In the genomic region with DNA sequence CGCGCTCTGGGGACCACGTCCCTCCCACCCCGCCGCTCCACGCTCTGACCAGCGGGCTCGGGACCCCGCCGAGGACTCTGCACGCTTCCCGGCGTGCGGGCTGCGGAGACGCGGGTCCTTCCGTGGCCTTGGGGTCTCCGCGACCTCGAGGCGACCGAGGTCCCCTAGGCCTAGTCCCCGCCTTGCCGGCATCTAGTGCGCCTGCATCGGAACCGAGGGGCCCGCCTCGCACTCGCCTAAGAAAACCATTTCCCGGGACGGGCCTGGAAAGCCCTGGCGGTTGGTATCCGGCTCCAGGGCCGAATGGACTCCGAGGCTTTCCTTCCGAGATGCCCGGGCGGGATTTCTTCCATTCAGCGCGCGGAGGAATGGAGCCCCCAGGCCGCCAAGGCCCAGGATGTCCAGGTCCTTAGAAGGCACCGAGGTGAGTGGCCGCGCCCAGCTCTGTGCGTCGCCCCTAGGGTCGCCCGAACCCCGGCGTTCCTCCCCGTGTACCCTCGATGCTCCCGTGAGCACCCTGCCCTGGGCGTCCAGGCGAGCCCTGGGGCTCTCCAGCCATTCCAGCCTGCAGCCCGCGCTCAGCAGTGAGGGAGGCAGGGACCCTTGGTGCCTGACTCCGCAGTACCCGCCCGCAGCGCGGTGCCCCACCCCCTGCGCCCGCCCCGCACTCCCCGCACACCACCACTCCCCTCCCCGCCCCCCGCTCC, we compare ENCODE assay signal across 16 cellular contexts. TPM values are rescaled to one million over a fixed set of nuclear protein-coding genes. Genes with fewer than 3 reads are reported as not detected.
A peak's percentile ranks its signal among the peaks of the same experiment; 100 is the strongest.
DNase-seq lines count a peak whose midpoint lies in the region; ATAC-seq and TF ChIP-seq lines count a peak whose summit lies in the region.
"Had no signal": no experiment of that assay in that cellular context is flagged by ENCODE, and none has a peak within 500 bp of the region (broad histone marks: within the 10 kb centered on the region; RNA-seq: fewer than 3 reads in every experiment).

No MANE protein-coding gene starts in this region.

- H3K4me1 Mint-ChIP-seq in activated naive CD8-positive, alpha-beta T cell treated with anti-CD3 and anti-CD28 coated beads, Interleukin-2, amount 10 ng/mL, durations not matched to agents 7 days and 5 days, result peaks cover 19% of the 10 kb centered on the region
- peaks cover 33% of the 10 kb centered on the region for H3K4me1 Mint-ChIP-seq in activated naive CD8-positive, alpha-beta T cell treated with anti-CD3 and anti-CD28 coated beads, Interleukin-2, amount 50 U/mL, for 24 hours
- H3K4me1 Mint-ChIP-seq in central memory CD8-positive, alpha-beta T cell, result peaks cover 26% of the 10 kb centered on the region
- H3K4me1 Mint-ChIP-seq: activated naive CD4-positive, alpha-beta T cell treated with anti-CD3 and anti-CD28 coated beads, Interleukin-2, amount 10 ng/mL, durations not matched to agents 7 days and 5 days had no signal

- H3K9me3 Mint-ChIP-seq in activated naive CD8-positive, alpha-beta T cell treated with anti-CD3 and anti-CD28 coated beads, Interleukin-2, amount 10 ng/mL, durations not matched to agents 7 days and 5 days, result no peaks in the 10 kb centered on the region
- H3K9me3 Mint-ChIP-seq in activated naive CD8-positive, alpha-beta T cell treated with anti-CD3 and anti-CD28 coated beads, Interleukin-2, amount 50 U/mL, for 24 hours, result no peaks in the 10 kb centered on the region
- no peaks in the 10 kb centered on the region for H3K9me3 Mint-ChIP-seq in central memory CD8-positive, alpha-beta T cell
- H3K9me3 Mint-ChIP-seq: activated B cell treated with CpG ODN at 0.5 μM for 24 hours; activated naive CD4-positive, alpha-beta T cell treated with anti-CD3 and anti-CD28 coated beads, Interleukin-2, amount 10 ng/mL, durations not matched to agents 7 days and 5 days; CD8-positive, alpha-beta T cell had no signal

- H3K4me3 ChIP-seq in left lung, result no peak overlapping the region
- peak overlapping the region; percentile 34 for H3K4me3 ChIP-seq in suprapubic skin

- no peak for TF ChIP-seq EP300 in suprapubic skin (IDR thresholded peaks at IDR 0.05)

- H3K27ac ChIP-seq in left lung (no peak overlapping the region), suprapubic skin (no peak overlapping the region)
- H3K27ac ChIP-seq: cardiac muscle cell had no signal

- H3K36me3 ChIP-seq in left lung (no peaks in the 10 kb centered on the region), suprapubic skin (no peaks in the 10 kb centered on the region)
- H3K36me3 ChIP-seq: cardiac muscle cell had no signal

- H3K9me3 ChIP-seq in left lung (no peaks in the 10 kb centered on the region), suprapubic skin (no peaks in the 10 kb centered on the region)

- peaks cover 44% of the 10 kb centered on the region for H3K27me3 Mint-ChIP-seq in activated naive CD8-positive, alpha-beta T cell treated with anti-CD3 and anti-CD28 coated beads, Interleukin-2, amount 10 ng/mL, durations not matched to agents 7 days and 5 days
- peaks cover 44% of the 10 kb centered on the region for H3K27me3 Mint-ChIP-seq in activated naive CD8-positive, alpha-beta T cell treated with anti-CD3 and anti-CD28 coated beads, Interleukin-2, amount 50 U/mL, for 24 hours
- peaks cover 37% of the 10 kb centered on the region for H3K27me3 Mint-ChIP-seq in central memory CD8-positive, alpha-beta T cell

- no peak for TF ChIP-seq CTCF in left lung (IDR thresholded peaks at IDR 0.05)
- TF ChIP-seq CTCF in suprapubic skin (IDR thresholded peaks at IDR 0.05), result no peak

- H3K27me3 ChIP-seq in left lung (peaks cover 38 to 86% of the 10 kb centered on the region in 2 donors), suprapubic skin (peaks cover 70% of the 10 kb centered on the region)

- intact Hi-C loops in left lung (cut with DNase I), result no loop called here

- POLR2A ChIA-PET in activated naive CD8-positive, alpha-beta T cell treated with anti-CD3 and anti-CD28 coated beads, Interleukin-2, amount 10 ng/mL, durations not matched to agents 7 days and 5 days (lab: Charles Lee), result no interaction called here

- peak; percentile 24 for DNase-seq in activated naive CD8-positive, alpha-beta T cell treated with anti-CD3 and anti-CD28 coated beads, Interleukin-2, amount 10 ng/mL, durations not matched to agents 7 days and 5 days
- DNase-seq in activated naive CD8-positive, alpha-beta T cell treated with anti-CD3 and anti-CD28 coated beads, Interleukin-2, amount 50 U/mL, for 24 hours, result no peak
- DNase-seq in central memory CD8-positive, alpha-beta T cell (ENCODE audit: low spot score in 2 of 2), result no peak
- DNase-seq in left lung (peak; percentile 27 to 71), suprapubic skin (ENCODE audit: low spot score in 2 of 2) (peak in 1 of 2 donors; percentile 65), occipital lobe (lab: John Stamatoyannopoulos, UW) (no peak), OCI-M1 (lab: John Stamatoyannopoulos, UW) (no peak)
- DNase-seq: activated naive CD4-positive, alpha-beta T cell treated with anti-CD3 and anti-CD28 coated beads, Interleukin-2, amount 10 ng/mL, durations not matched to agents 7 days and 5 days; EL; foreskin melanocyte; PC-3; SW 1271 had no signal

- no peak overlapping the region for H3K4me3 Mint-ChIP-seq in activated naive CD8-positive, alpha-beta T cell treated with anti-CD3 and anti-CD28 coated beads, Interleukin-2, amount 10 ng/mL, durations not matched to agents 7 days and 5 days
- H3K4me3 Mint-ChIP-seq in activated naive CD8-positive, alpha-beta T cell treated with anti-CD3 and anti-CD28 coated beads, Interleukin-2, amount 50 U/mL, for 24 hours, result no peak overlapping the region
- H3K4me3 Mint-ChIP-seq in central memory CD8-positive, alpha-beta T cell, result peak overlapping the region; percentile 9
- H3K4me3 Mint-ChIP-seq: activated B cell treated with CpG ODN at 0.5 μM for 24 hours; activated naive CD4-positive, alpha-beta T cell treated with anti-CD3 and anti-CD28 coated beads, Interleukin-2, amount 10 ng/mL, durations not matched to agents 7 days and 5 days; CD8-positive, alpha-beta T cell had no signal

- no peak overlapping the region for H3K27ac Mint-ChIP-seq in activated naive CD8-positive, alpha-beta T cell treated with anti-CD3 and anti-CD28 coated beads, Interleukin-2, amount 10 ng/mL, durations not matched to agents 7 days and 5 days
- H3K27ac Mint-ChIP-seq in activated naive CD8-positive, alpha-beta T cell treated with anti-CD3 and anti-CD28 coated beads, Interleukin-2, amount 50 U/mL, for 24 hours, result no peak overlapping the region
- no peak overlapping the region for H3K27ac Mint-ChIP-seq in central memory CD8-positive, alpha-beta T cell (ENCODE audit: low read depth)
- H3K27ac Mint-ChIP-seq: activated B cell treated with CpG ODN at 0.5 μM for 24 hours; activated naive CD4-positive, alpha-beta T cell treated with anti-CD3 and anti-CD28 coated beads, Interleukin-2, amount 10 ng/mL, durations not matched to agents 7 days and 5 days; CD8-positive, alpha-beta T cell had no signal

- no peaks in the 10 kb centered on the region for H3K36me3 Mint-ChIP-seq in activated naive CD8-positive, alpha-beta T cell treated with anti-CD3 and anti-CD28 coated beads, Interleukin-2, amount 10 ng/mL, durations not matched to agents 7 days and 5 days
- no peaks in the 10 kb centered on the region for H3K36me3 Mint-ChIP-seq in activated naive CD8-positive, alpha-beta T cell treated with anti-CD3 and anti-CD28 coated beads, Interleukin-2, amount 50 U/mL, for 24 hours (ENCODE audit: low read depth)
- H3K36me3 Mint-ChIP-seq in central memory CD8-positive, alpha-beta T cell (ENCODE audit: insufficient read depth), result peaks cover 3% of the 10 kb centered on the region
- H3K36me3 Mint-ChIP-seq: activated naive CD4-positive, alpha-beta T cell treated with anti-CD3 and anti-CD28 coated beads, Interleukin-2, amount 10 ng/mL, durations not matched to agents 7 days and 5 days; CD8-positive, alpha-beta T cell had no signal

- WGBS in suprapubic skin, result no CpG with 5 or more reads among the region's 71 CpGs

- H3K4me1 ChIP-seq in left lung (peaks cover 4 to 15% of the 10 kb centered on the region in 2 donors), suprapubic skin (peaks cover 19% of the 10 kb centered on the region)

- no peak for TF ChIP-seq POLR2A in suprapubic skin (IDR thresholded peaks at IDR 0.05)

- no peak for ATAC-seq in activated naive CD8-positive, alpha-beta T cell treated with anti-CD3 and anti-CD28 coated beads, Interleukin-2, amount 10 ng/mL, durations not matched to agents 7 days and 5 days (ENCODE audit: low read depth)
- ATAC-seq in activated naive CD8-positive, alpha-beta T cell treated with anti-CD3 and anti-CD28 coated beads, Interleukin-2, amount 50 U/mL, for 24 hours, result no peak
- ATAC-seq in central memory CD8-positive, alpha-beta T cell (replicated peaks; ENCODE audit: extremely low read depth, poor library complexity, severe bottlenecking), result no peak
- ATAC-seq in left lung, result peak; percentile 33
- no peak for ATAC-seq in GM19397 (IDR thresholded peaks at IDR 0.05; ENCODE audit: unreplicated experiment)
- ATAC-seq: PC-3 had no signal

RNA-seq across cellular contexts. Expression of a gene that starts 0.8 kb away (rescaled TPM):
- under 1 TPM in 1 of 2 experiments, not detected in 1; 0.08 TPM for total RNA-seq in activated naive CD8-positive, alpha-beta T cell treated with anti-CD3 and anti-CD28 coated beads, Interleukin-2, amount 10 ng/mL, durations not matched to agents 7 days and 5 days
- total RNA-seq in left lung (1 to 10 TPM in 1 of 2 donors, under 1 TPM in 1; 0.10 to 4.3 TPM), suprapubic skin (under 1 TPM in 1 of 4 donors, not detected in 3; 0.16 TPM), occipital lobe (not detected)
- total RNA-seq: cardiac muscle cell; CD8-positive, alpha-beta T cell; PC-3 had no signal

Comparison
In these comparisons a context has a peak if more than half of its experiments do, and no peak if none do; other contexts are left out.
1. DNase-seq: peak in activated naive CD8-positive, alpha-beta T cell treated with anti-CD3 and anti-CD28 coated beads, Interleukin-2, amount 10 ng/mL, durations not matched to agents 7 days and 5 days (single experiment) and left lung (2 of 2); none in activated naive CD8-positive, alpha-beta T cell treated with anti-CD3 and anti-CD28 coated beads, Interleukin-2, amount 50 U/mL, for 24 hours (single experiment), central memory CD8-positive, alpha-beta T cell (0 of 2), occipital lobe (single experiment) and OCI-M1 (single experiment).